Comparison of ENCODE assay signal across 11 cellular contexts in genomic region chr18:44537521-44537920, GRCh38.
DNase-seq lines count a peak whose midpoint lies in the region; ATAC-seq lines count a peak whose summit lies in the region.
"Had no signal": no experiment of that assay in that cellular context is flagged by ENCODE, and none has a peak within 500 bp of the region (broad histone marks: within the 10 kb centered on the region; RNA-seq: fewer than 3 reads in every experiment).

No MANE protein-coding gene starts in this region.

- H3K4me3 Mint-ChIP-seq in CD8-positive, alpha-beta memory T cell = no peak overlapping the region
- H3K4me3 Mint-ChIP-seq: activated CD8-positive, alpha-beta T cell treated with anti-CD3 and anti-CD28 coated beads, Interleukin-2, amount 10 ng/mL, durations not matched to agents 7 days and 5 days; naive thymus-derived CD4-positive, alpha-beta T cell had no signal

- CTCF ChIA-PET in CD8-positive, alpha-beta memory T cell (lab: Charles Lee) = no interaction called here

- intact Hi-C loops in aorta (cut with DNase I) = loop anchor here in 1 of 2 donors (5.0 kb wide), 1 partner anchor 60 kb away; no protein-coding TSS in a partner anchor

- peak; percentile 22 for DNase-seq in DMS53 (lab: John Stamatoyannopoulos, UW)
- no peak for DNase-seq in DMS53 treated with DMSO at 0.1 percent for 48 hours (lab: John Stamatoyannopoulos, UW; ENCODE audit: unreplicated experiment)
- peak; percentile 96 for DNase-seq in adipocyte (ENCODE audit: low read depth)
- peak; percentile 8 for DNase-seq in hepatic stellate cell (ENCODE audit: low spot score)
- peak; percentile 69 to 77 for DNase-seq in aorta
- DNase-seq in NCI-H1105 (lab: John Stamatoyannopoulos, UW) = no peak
- DNase-seq in CD8-positive, alpha-beta memory T cell = no peak
- no peak for DNase-seq in SKM-1 treated with dmso at 0.1 percent for 144 hours (lab: John Stamatoyannopoulos, UW; ENCODE audit: unreplicated experiment)
- DNase-seq: activated CD8-positive, alpha-beta T cell treated with anti-CD3 and anti-CD28 coated beads, Interleukin-2, amount 10 ng/mL, durations not matched to agents 7 days and 5 days; naive thymus-derived CD4-positive, alpha-beta T cell had no signal

- ATAC-seq in aorta (ENCODE audit: low FRiP score) = peak; percentile 70
- ATAC-seq: activated CD8-positive, alpha-beta T cell treated with anti-CD3 and anti-CD28 coated beads, Interleukin-2, amount 10 ng/mL, durations not matched to agents 7 days and 5 days; naive thymus-derived CD4-positive, alpha-beta T cell had no signal

- 15 to 17% methylated on average over 2 of the region's 2 CpGs for WGBS in aorta, 2 donors

- H3K9me3 ChIP-seq in adipocyte (ENCODE audit: control insufficient read depth, low read length) (no peaks in the 10 kb centered on the region), aorta (ENCODE audit: control insufficient read depth, low read length) (no peaks in the 10 kb centered on the region)
- H3K9me3 ChIP-seq in CD8-positive, alpha-beta memory T cell (ENCODE audit: low read length) = no peaks in the 10 kb centered on the region

- no peaks in the 10 kb centered on the region for H3K4me1 Mint-ChIP-seq in CD8-positive, alpha-beta memory T cell

- H3K9ac ChIP-seq in adipocyte (ENCODE audit: low read length) = no peak overlapping the region

- H3K27me3 Mint-ChIP-seq in CD8-positive, alpha-beta memory T cell = peaks cover 3 to 4% of the 10 kb centered on the region in 2 donors

- no peaks in the 10 kb centered on the region for H3K27me3 ChIP-seq in adipocyte (replicated peaks; ENCODE audit: control insufficient read depth, insufficient read depth, low read length)
- H3K27me3 ChIP-seq in aorta (ENCODE audit: control insufficient read depth in 1 of 2, insufficient read depth in 2 of 2, low read length in 1 of 2) = no peaks in the 10 kb centered on the region
- H3K27me3 ChIP-seq in CD8-positive, alpha-beta memory T cell (ENCODE audit: insufficient read depth, low read length, poor library complexity, severe bottlenecking) = no peaks in the 10 kb centered on the region

- H3K36me3 ChIP-seq in adipocyte (ENCODE audit: control insufficient read depth, insufficient read depth, low read length, severe bottlenecking) = no peaks in the 10 kb centered on the region
- no peaks in the 10 kb centered on the region for H3K36me3 ChIP-seq in aorta (ENCODE audit: control insufficient read depth in 1 of 2, insufficient read depth in 2 of 2, low read length in 1 of 2)
- no peaks in the 10 kb centered on the region for H3K36me3 ChIP-seq in CD8-positive, alpha-beta memory T cell (ENCODE audit: insufficient read depth, low read length)

- no peaks in the 10 kb centered on the region for H3K36me3 Mint-ChIP-seq in CD8-positive, alpha-beta memory T cell
- H3K36me3 Mint-ChIP-seq: naive thymus-derived CD4-positive, alpha-beta T cell had no signal

- H3K27ac Mint-ChIP-seq in CD8-positive, alpha-beta memory T cell = no peak overlapping the region
- H3K27ac Mint-ChIP-seq: activated CD8-positive, alpha-beta T cell treated with anti-CD3 and anti-CD28 coated beads, Interleukin-2, amount 10 ng/mL, durations not matched to agents 7 days and 5 days; naive thymus-derived CD4-positive, alpha-beta T cell had no signal

- no peak overlapping the region for H3K4me3 ChIP-seq in adipocyte (ENCODE audit: low read length)
- no peak overlapping the region for H3K4me3 ChIP-seq in aorta (ENCODE audit: low read length in 2 of 2)
- no peak overlapping the region for H3K4me3 ChIP-seq in CD8-positive, alpha-beta memory T cell (ENCODE audit: low read length)

- H3K9me3 Mint-ChIP-seq in CD8-positive, alpha-beta memory T cell = no peaks in the 10 kb centered on the region

- H3K4me1 ChIP-seq in adipocyte (ENCODE audit: control insufficient read depth, insufficient read depth, low read length) = peaks cover 25% of the 10 kb centered on the region
- H3K4me1 ChIP-seq in aorta (ENCODE audit: control insufficient read depth in 1 of 2, insufficient read depth in 2 of 2, low read length in 2 of 2) = peaks cover 0 to 6% of the 10 kb centered on the region in 2 donors
- no peaks in the 10 kb centered on the region for H3K4me1 ChIP-seq in CD8-positive, alpha-beta memory T cell (ENCODE audit: insufficient read depth, low read length)

- no peak overlapping the region for H3K27ac ChIP-seq in aorta (ENCODE audit: low read depth in 1 of 2, low read length in 2 of 2)
- no peak overlapping the region for H3K27ac ChIP-seq in CD8-positive, alpha-beta memory T cell (ENCODE audit: low read depth, low read length)
- H3K27ac ChIP-seq: 22Rv1 had no signal

- POLR2A ChIA-PET in CD8-positive, alpha-beta memory T cell (lab: Charles Lee) = no interaction called here

Comparison
In these comparisons a context has a peak if more than half of its experiments do, and no peak if none do; other contexts are left out.
1. DNase-seq: peak in DMS53 (single experiment), adipocyte (single experiment), hepatic stellate cell (single experiment) and aorta (2 of 2); none in DMS53 treated with DMSO at 0.1 percent for 48 hours (single experiment), NCI-H1105 (single experiment), CD8-positive, alpha-beta memory T cell (0 of 5) and SKM-1 treated with dmso at 0.1 percent for 144 hours (single experiment).